In genomic region chr20:38828514-38829295, GRCh38 we compare ENCODE assay signal across 16 cellular contexts. TPM values are rescaled to one million over a fixed set of nuclear protein-coding genes. Genes with fewer than 3 reads are reported as not detected.
DNase-seq lines count a peak whose midpoint lies in the region; ATAC-seq and TF ChIP-seq lines count a peak whose summit lies in the region.
"Had no signal": no experiment of that assay in that cellular context is flagged by ENCODE, and none has a peak within 500 bp of the region (broad histone marks: within the 10 kb centered on the region; RNA-seq: fewer than 3 reads in every experiment).

No MANE protein-coding gene starts in this region.

- no peak overlapping the region for H3K4me3 ChIP-seq in testis
- H3K4me3 ChIP-seq: MG63, psoas muscle had no signal

- H3K27me3 Mint-ChIP-seq in activated CD4-positive, alpha-beta T cell treated with anti-CD3 and anti-CD28 coated beads for 36 hours, result no peaks in the 10 kb centered on the region
- no peaks in the 10 kb centered on the region for H3K27me3 Mint-ChIP-seq in central memory CD8-positive, alpha-beta T cell
- H3K27me3 Mint-ChIP-seq in natural killer cell treated with Interleukin-12 subunit alpha and Interleukin-12 subunit beta and Interleukin-15 and Interleukin-18, amount 100 ng/mL, for 72 hours, result no peaks in the 10 kb centered on the region
- H3K27me3 Mint-ChIP-seq: activated naive CD8-positive, alpha-beta T cell treated with anti-CD3 and anti-CD28 coated beads, Interleukin-2, amount 10 ng/mL, durations not matched to agents 7 days and 5 days had no signal

- no peaks in the 10 kb centered on the region for H3K4me1 ChIP-seq in testis
- H3K4me1 ChIP-seq: psoas muscle had no signal

- no peak overlapping the region for H3K4me3 Mint-ChIP-seq in activated CD4-positive, alpha-beta T cell treated with anti-CD3 and anti-CD28 coated beads for 36 hours
- H3K4me3 Mint-ChIP-seq in central memory CD8-positive, alpha-beta T cell, result peak overlapping the region; percentile 36
- H3K4me3 Mint-ChIP-seq in natural killer cell treated with Interleukin-12 subunit alpha and Interleukin-12 subunit beta and Interleukin-15 and Interleukin-18, amount 100 ng/mL, for 72 hours, result no peak overlapping the region
- H3K4me3 Mint-ChIP-seq: activated naive CD8-positive, alpha-beta T cell treated with anti-CD3 and anti-CD28 coated beads, Interleukin-2, amount 10 ng/mL, durations not matched to agents 7 days and 5 days; type B pancreatic cell had no signal

- H3K27ac Mint-ChIP-seq in activated CD4-positive, alpha-beta T cell treated with anti-CD3 and anti-CD28 coated beads for 36 hours, result peak overlapping the region; percentile 91
- H3K27ac Mint-ChIP-seq in central memory CD8-positive, alpha-beta T cell (ENCODE audit: low read depth), result peak overlapping the region; percentile 94
- H3K27ac Mint-ChIP-seq in natural killer cell treated with Interleukin-12 subunit alpha and Interleukin-12 subunit beta and Interleukin-15 and Interleukin-18, amount 100 ng/mL, for 72 hours, result peak overlapping the region; percentile 24 to 81
- H3K27ac Mint-ChIP-seq: type B pancreatic cell had no signal

- no peaks in the 10 kb centered on the region for H3K9me3 Mint-ChIP-seq in activated CD4-positive, alpha-beta T cell treated with anti-CD3 and anti-CD28 coated beads for 36 hours (ENCODE audit: low read depth)
- no peaks in the 10 kb centered on the region for H3K9me3 Mint-ChIP-seq in central memory CD8-positive, alpha-beta T cell
- no peaks in the 10 kb centered on the region for H3K9me3 Mint-ChIP-seq in natural killer cell treated with Interleukin-12 subunit alpha and Interleukin-12 subunit beta and Interleukin-15 and Interleukin-18, amount 100 ng/mL, for 72 hours
- H3K9me3 Mint-ChIP-seq: activated naive CD8-positive, alpha-beta T cell treated with anti-CD3 and anti-CD28 coated beads, Interleukin-2, amount 10 ng/mL, durations not matched to agents 7 days and 5 days; type B pancreatic cell had no signal

- TF ChIP-seq RAD21 in Ishikawa (IDR thresholded peaks at IDR 0.05; ENCODE audit: low read depth), result no peak

- H3K36me3 ChIP-seq in testis (ENCODE audit: low read depth, missing control alignments), result no peaks in the 10 kb centered on the region
- H3K36me3 ChIP-seq: MG63 had no signal

- POLR2A ChIA-PET in activated CD4-positive, alpha-beta T cell treated with anti-CD3 and anti-CD28 coated beads for 36 hours (lab: Charles Lee), result no interaction called here

- no peak for TF ChIP-seq CTCF in testis (IDR thresholded peaks at IDR 0.05)

- H3K4me1 Mint-ChIP-seq in activated CD4-positive, alpha-beta T cell treated with anti-CD3 and anti-CD28 coated beads for 36 hours, result peaks cover 98% of the 10 kb centered on the region
- H3K4me1 Mint-ChIP-seq in central memory CD8-positive, alpha-beta T cell, result peaks cover 84% of the 10 kb centered on the region
- H3K4me1 Mint-ChIP-seq in natural killer cell treated with Interleukin-12 subunit alpha and Interleukin-12 subunit beta and Interleukin-15 and Interleukin-18, amount 100 ng/mL, for 72 hours (ENCODE audit: low read depth in 2 of 2), result peaks cover 48 to 67% of the 10 kb centered on the region in 2 donors

- no peak overlapping the region for H3K27ac ChIP-seq in testis
- H3K27ac ChIP-seq: psoas muscle had no signal

- 86 to 92% methylated on average over 6 of the region's 6 CpGs for WGBS in testis, 2 donors

- H3K27me3 ChIP-seq in testis, result no peaks in the 10 kb centered on the region

- peaks cover 80% of the 10 kb centered on the region for H3K36me3 Mint-ChIP-seq in activated CD4-positive, alpha-beta T cell treated with anti-CD3 and anti-CD28 coated beads for 36 hours (ENCODE audit: low read depth)
- H3K36me3 Mint-ChIP-seq in central memory CD8-positive, alpha-beta T cell (ENCODE audit: insufficient read depth), result peaks cover 57% of the 10 kb centered on the region
- peaks cover 19% of the 10 kb centered on the region for H3K36me3 Mint-ChIP-seq in natural killer cell treated with Interleukin-12 subunit alpha and Interleukin-12 subunit beta and Interleukin-15 and Interleukin-18, amount 100 ng/mL, for 72 hours
- H3K36me3 Mint-ChIP-seq: type B pancreatic cell had no signal

- H3K9me3 ChIP-seq in testis, result no peaks in the 10 kb centered on the region
- H3K9me3 ChIP-seq: MG63, psoas muscle had no signal

- intact Hi-C loops in activated CD4-positive, alpha-beta T cell treated with anti-CD3 and anti-CD28 coated beads for 36 hours (cut with DNase I, micrococcal nuclease), result no loop called here
- intact Hi-C loops in testis (cut with DNase I; ENCODE audit: low total_unique reads), result no loop called here

- ATAC-seq in activated CD4-positive, alpha-beta T cell treated with anti-CD3 and anti-CD28 coated beads for 36 hours, result no peak
- no peak for ATAC-seq in central memory CD8-positive, alpha-beta T cell (replicated peaks; ENCODE audit: extremely low read depth, poor library complexity, severe bottlenecking)
- ATAC-seq in natural killer cell treated with Interleukin-12 subunit alpha and Interleukin-12 subunit beta and Interleukin-15 and Interleukin-18, amount 100 ng/mL, for 72 hours, result no peak
- ATAC-seq in GM19397 (IDR thresholded peaks at IDR 0.05; ENCODE audit: unreplicated experiment) (no peak), GM19463 (IDR thresholded peaks at IDR 0.05; ENCODE audit: unreplicated experiment) (no peak)
- ATAC-seq: psoas muscle had no signal

- CTCF ChIA-PET in activated CD4-positive, alpha-beta T cell treated with anti-CD3 and anti-CD28 coated beads for 36 hours (lab: Charles Lee), result interaction anchor here (0.9 to 1.5 kb wide), 3 partner anchors 13 to 38 kb away, joined by 3 read pairs; no protein-coding TSS in a partner anchor

- TF ChIP-seq POLR2A in testis (IDR thresholded peaks at IDR 0.05), result no peak

- DNase-seq in activated CD4-positive, alpha-beta T cell treated with anti-CD3 and anti-CD28 coated beads for 36 hours, result no peak
- DNase-seq in activated CD4-positive, alpha-beta T cell treated with anti-CD3 and anti-CD28 coated beads for 1 hour, result no peak
- no peak for DNase-seq in central memory CD8-positive, alpha-beta T cell (ENCODE audit: low spot score in 2 of 2)
- no peak for DNase-seq in natural killer cell treated with Interleukin-12 subunit alpha and Interleukin-12 subunit beta and Interleukin-15 and Interleukin-18, amount 100 ng/mL, for 72 hours (ENCODE audit: low spot score)
- DNase-seq in testis, result no peak
- DNase-seq: 8988T; activated naive CD8-positive, alpha-beta T cell treated with anti-CD3 and anti-CD28 coated beads, Interleukin-2, amount 10 ng/mL, durations not matched to agents 7 days and 5 days; MG63; NCI-H1930; psoas muscle; RPMI8226 had no signal

- no peak for TF ChIP-seq EP300 in Ishikawa (IDR thresholded peaks at IDR 0.05; ENCODE audit: borderline replicate concordance)

TF ChIP-seq in Ishikawa, 13 proteins besides CTCF, POLR2A, EP300 and RAD21:
- TF ChIP-seq ZBTB7A (IDR thresholded peaks at IDR 0.05; ENCODE audit: low read depth) (no peak), YY1 (IDR thresholded peaks at IDR 0.05; ENCODE audit: low read depth) (no peak), NFIC (IDR thresholded peaks at IDR 0.05) (no peak), USF1 (IDR thresholded peaks at IDR 0.05) (peak; percentile 37; the same call in 1 of the 2 replicates), EGR1 (IDR thresholded peaks at IDR 0.05) (no peak), TEAD4 (IDR thresholded peaks at IDR 0.05) (no peak), TCF12 (IDR thresholded peaks at IDR 0.05; ENCODE audit: low read depth) (no peak), MAX (IDR thresholded peaks at IDR 0.05) (no peak)

RNA-seq across cellular contexts. Expression of gene PPP1R16B, which starts 23.2 kb away (rescaled TPM):
- total RNA-seq in activated CD4-positive, alpha-beta T cell treated with anti-CD3 and anti-CD28 coated beads for 36 hours, result 10 to 100 TPM; 78.8 to 84.0 TPM
- 100 to 1,000 TPM in 1 of 2 donors, 10 to 100 TPM in 1; 74.6 to 119 TPM for total RNA-seq in natural killer cell treated with Interleukin-12 subunit alpha and Interleukin-12 subunit beta and Interleukin-15 and Interleukin-18, amount 100 ng/mL, for 72 hours
- 1 to 10 TPM; 1.2 to 1.3 TPM for total RNA-seq in testis
- polyA plus RNA-seq in testis (ENCODE audit: insufficient read depth, low read depth, low replicate concordance), result 3.7 TPM
- total RNA-seq: epithelial cell of proximal tubule had no signal

Comparison
In these comparisons a context has a peak if more than half of its experiments do, and no peak if none do; other contexts are left out.
1. RNA of gene PPP1R16B, which starts 23.2 kb away (total RNA-seq): 74.6 to 119 TPM in natural killer cell treated with Interleukin-12 subunit alpha and Interleukin-12 subunit beta and Interleukin-15 and Interleukin-18, amount 100 ng/mL, for 72 hours and 78.8 to 84.0 TPM in activated CD4-positive, alpha-beta T cell treated with anti-CD3 and anti-CD28 coated beads for 36 hours; 1.2 to 1.3 TPM in testis; every median in the first group is over 10 times any median in the second.
2. Peak in every context shown above with its lines, with median percentiles within 50 percentile points of each other: H3K27ac Mint-ChIP-seq.